ENCODE assay signal across 9 cellular contexts in genomic region chr2:208820289-208820688, GRCh38.
DNase-seq lines count a peak whose midpoint lies in the region; ATAC-seq and TF ChIP-seq lines count a peak whose summit lies in the region.
"Had no signal": no experiment of that assay in that cellular context is flagged by ENCODE, and none has a peak within 500 bp of the region (broad histone marks: within the 10 kb centered on the region; RNA-seq: fewer than 3 reads in every experiment).

No MANE protein-coding gene starts in this region.

- no peak overlapping the region for H3K9ac ChIP-seq in KMS-11

- intact Hi-C loops in A673 (cut with micrococcal nuclease; ENCODE audit: unreplicated experiment) (loop anchor here (5.0 to 10.0 kb wide), 2 partner anchors 387 to 505 kb away; no protein-coding TSS in a partner anchor), aorta (cut with DNase I) (no loop called here)

- DNase-seq in A673 (ENCODE audit: low spot score) (peak; percentile 33), SK-N-DZ (ENCODE audit: low spot score) (peak; percentile 40), putamen (ENCODE audit: low spot score) (peak; percentile 14), aorta (no peak)
- no peak for DNase-seq in stimulated activated effector memory CD8-positive, alpha-beta T cell treated with anti-CD3 and anti-CD28 coated beads, Interleukin-12 subunit alpha, Interleukin-12 subunit beta, amount 100 ng/mL, for 72 hours (ENCODE audit: low spot score in 2 of 2)
- DNase-seq in stimulated activated CD4-positive, alpha-beta T cell treated with anti-CD3 and anti-CD28 coated beads, Interleukin-4, amount 100 ng/mL, for 4 hours: no peak

- no peaks in the 10 kb centered on the region for H3K4me1 Mint-ChIP-seq in stimulated activated effector memory CD8-positive, alpha-beta T cell treated with anti-CD3 and anti-CD28 coated beads, Interleukin-12 subunit alpha, Interleukin-12 subunit beta, amount 100 ng/mL, for 72 hours

- ATAC-seq in GM19397 (IDR thresholded peaks at IDR 0.05; ENCODE audit: unreplicated experiment): peak; percentile 77
- ATAC-seq in stimulated activated effector memory CD8-positive, alpha-beta T cell treated with anti-CD3 and anti-CD28 coated beads, Interleukin-12 subunit alpha, Interleukin-12 subunit beta, amount 100 ng/mL, for 72 hours: no peak
- no peak for ATAC-seq in aorta (ENCODE audit: low FRiP score)

- no peaks in the 10 kb centered on the region for H3K79me2 ChIP-seq in KMS-11 (ENCODE audit: insufficient read depth, low read depth)

- H3K9me3 Mint-ChIP-seq in stimulated activated effector memory CD8-positive, alpha-beta T cell treated with anti-CD3 and anti-CD28 coated beads, Interleukin-12 subunit alpha, Interleukin-12 subunit beta, amount 100 ng/mL, for 72 hours: peaks cover 6% of the 10 kb centered on the region
- H3K9me3 Mint-ChIP-seq: T-helper 1 cell treated with Interleukin-12 subunit alpha and Interleukin-12 subunit beta and Interleukin-4 antibody, amounts not matched to agents 30 μg/mL and 1 μg/mL, for 36 hours had no signal

- H3K27ac Mint-ChIP-seq in stimulated activated effector memory CD8-positive, alpha-beta T cell treated with anti-CD3 and anti-CD28 coated beads, Interleukin-12 subunit alpha, Interleukin-12 subunit beta, amount 100 ng/mL, for 72 hours: no peak overlapping the region
- H3K27ac Mint-ChIP-seq: T-helper 1 cell treated with Interleukin-12 subunit alpha and Interleukin-12 subunit beta and Interleukin-4 antibody, amounts not matched to agents 30 μg/mL and 1 μg/mL, for 36 hours had no signal

- H4K20me1 ChIP-seq in KMS-11 (ENCODE audit: insufficient read depth): no peaks in the 10 kb centered on the region

- POLR2A ChIA-PET in A673 (lab: Charles Lee; ENCODE audit: low non-redundant PET): no interaction called here

- H2AFZ ChIP-seq in KMS-11 (ENCODE audit: low read depth): no peak overlapping the region

- no TSS peak for BruUV-seq in A673 (replicated peaks; lab: Mats Ljungman, UMichigan)

- no peaks in the 10 kb centered on the region for H3K36me3 ChIP-seq in A673 (ENCODE audit: insufficient read depth, low read length, poor library complexity, severe bottlenecking)
- no peaks in the 10 kb centered on the region for H3K36me3 ChIP-seq in KMS-11 (ENCODE audit: insufficient read depth)
- no peaks in the 10 kb centered on the region for H3K36me3 ChIP-seq in aorta (ENCODE audit: control insufficient read depth in 1 of 2, insufficient read depth in 2 of 2, low read length in 1 of 2)

- CTCF ChIA-PET in A673 (lab: Charles Lee): no interaction called here

- peak; percentile 45; the same call in 1 of the 2 replicates for TF ChIP-seq CTCF in A673 (conservative IDR thresholded peaks at IDR 0.05; ENCODE audit: low read depth, low read length)
- TF ChIP-seq CTCF in KMS-11 (conservative IDR thresholded peaks at IDR 0.05; ENCODE audit: low read depth, low read length): peak; percentile 48; the same call in 1 of the 2 replicates

- H3K4me1 ChIP-seq in A673 (ENCODE audit: insufficient read depth, low read length, poor library complexity, severe bottlenecking) (no peaks in the 10 kb centered on the region), KMS-11 (ENCODE audit: low read depth, poor library complexity, severe bottlenecking) (peaks cover 5% of the 10 kb centered on the region), aorta (ENCODE audit: control insufficient read depth in 1 of 2, insufficient read depth in 2 of 2, low read length in 2 of 2) (no peaks in the 10 kb centered on the region)

- H3K4me3 Mint-ChIP-seq in stimulated activated effector memory CD8-positive, alpha-beta T cell treated with anti-CD3 and anti-CD28 coated beads, Interleukin-12 subunit alpha, Interleukin-12 subunit beta, amount 100 ng/mL, for 72 hours: no peak overlapping the region
- H3K4me3 Mint-ChIP-seq: T-helper 1 cell treated with Interleukin-12 subunit alpha and Interleukin-12 subunit beta and Interleukin-4 antibody, amounts not matched to agents 30 μg/mL and 1 μg/mL, for 36 hours had no signal

- H3K4me3 ChIP-seq in A673 (ENCODE audit: low read depth, low read length, poor library complexity, severe bottlenecking) (no peak overlapping the region), KMS-11 (IDR thresholded peaks at IDR 0.05; ENCODE audit: insufficient read depth, low read depth, low read length) (no peak overlapping the region), aorta (ENCODE audit: low read length in 2 of 2) (no peak overlapping the region)

- H3K9me3 ChIP-seq in A673 (ENCODE audit: low read depth, low read length, poor library complexity, severe bottlenecking) (no peaks in the 10 kb centered on the region), aorta (ENCODE audit: control insufficient read depth, low read length) (no peaks in the 10 kb centered on the region)

- H3K27me3 ChIP-seq in A673 (replicated peaks; ENCODE audit: insufficient read depth, low read depth, low read length, poor library complexity): peaks cover 15% of the 10 kb centered on the region
- H3K27me3 ChIP-seq in KMS-11 (ENCODE audit: insufficient read depth, low read depth): no peaks in the 10 kb centered on the region
- no peaks in the 10 kb centered on the region for H3K27me3 ChIP-seq in aorta (ENCODE audit: control insufficient read depth in 1 of 2, insufficient read depth in 2 of 2, low read length in 1 of 2)

- H3K4me2 ChIP-seq in KMS-11: no peak overlapping the region

- H3K36me3 Mint-ChIP-seq in stimulated activated effector memory CD8-positive, alpha-beta T cell treated with anti-CD3 and anti-CD28 coated beads, Interleukin-12 subunit alpha, Interleukin-12 subunit beta, amount 100 ng/mL, for 72 hours: no peaks in the 10 kb centered on the region

- H3K27ac ChIP-seq in A673 (ENCODE audit: low read depth, low read length, poor library complexity, severe bottlenecking) (no peak overlapping the region), KMS-11 (no peak overlapping the region), aorta (ENCODE audit: low read depth in 1 of 2, low read length in 2 of 2) (no peak overlapping the region)

Comparison
In these comparisons a context has a peak if more than half of its experiments do, and no peak if none do; other contexts are left out.
1. DNase-seq: peak in A673 (single experiment), SK-N-DZ (single experiment) and putamen (single experiment); none in stimulated activated effector memory CD8-positive, alpha-beta T cell treated with anti-CD3 and anti-CD28 coated beads, Interleukin-12 subunit alpha, Interleukin-12 subunit beta, amount 100 ng/mL, for 72 hours (0 of 2), stimulated activated CD4-positive, alpha-beta T cell treated with anti-CD3 and anti-CD28 coated beads, Interleukin-4, amount 100 ng/mL, for 4 hours (0 of 2) and aorta (0 of 2).